Comparison of ENCODE assay signal across 17 cellular contexts in the genomic region with DNA sequence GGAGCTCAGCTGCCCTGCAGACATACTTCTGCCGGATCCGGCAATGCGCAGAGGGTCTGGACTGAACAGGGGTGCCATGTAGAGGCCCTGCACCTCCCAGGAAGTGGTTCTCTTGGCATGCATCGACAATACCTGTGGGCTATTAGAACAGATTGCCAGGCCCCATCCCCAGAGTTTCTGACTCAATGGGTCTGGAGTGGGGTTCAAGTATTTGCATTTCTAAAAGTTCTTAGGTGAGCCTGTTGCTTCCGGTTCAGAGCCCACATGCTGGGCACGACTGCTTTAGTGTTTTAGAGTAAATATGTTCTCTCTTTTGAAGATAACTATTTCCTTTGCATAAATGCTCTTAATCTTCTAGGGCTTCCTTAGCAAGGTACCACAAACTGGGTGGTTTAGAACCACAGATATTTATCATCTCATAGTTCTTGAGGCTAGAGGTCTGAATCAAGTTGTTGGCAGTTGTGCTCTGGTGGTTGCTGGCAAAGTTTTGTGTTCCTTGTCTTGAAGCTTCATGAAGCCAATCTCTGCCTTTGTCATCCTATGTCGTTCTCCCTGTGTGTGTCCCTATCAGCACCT.
DNase-seq lines count a peak whose midpoint lies in the region; ATAC-seq and TF ChIP-seq lines count a peak whose summit lies in the region.
"Had no signal": no experiment of that assay in that cellular context is flagged by ENCODE, and none has a peak within 500 bp of the region (broad histone marks: within the 10 kb centered on the region; RNA-seq: fewer than 3 reads in every experiment).

No MANE protein-coding gene starts in this region.

- no peaks in the 10 kb centered on the region for H3K36me3 Mint-ChIP-seq in endodermal cell (ENCODE audit: low read depth)
- H3K36me3 Mint-ChIP-seq: CD4-positive, alpha-beta memory T cell had no signal

- H3K23ac ChIP-seq in neuronal stem cell (ENCODE audit: low read depth, low read length, poor library complexity): no peak overlapping the region

- H3K36me3 ChIP-seq in endodermal cell (ENCODE audit: control insufficient read depth, insufficient read depth, low read length) (no peaks in the 10 kb centered on the region), upper lobe of right lung (no peaks in the 10 kb centered on the region), neuronal stem cell (replicated peaks in 1 of 2; ENCODE audit: control insufficient read depth in 2 of 2, insufficient read depth in 2 of 2, low read length in 2 of 2) (no peaks in the 10 kb centered on the region)

- no peaks in the 10 kb centered on the region for H3K27me3 ChIP-seq in endodermal cell (ENCODE audit: control insufficient read depth, insufficient read depth, low read length, poor library complexity, severe bottlenecking)
- H3K27me3 ChIP-seq in upper lobe of right lung: no peaks in the 10 kb centered on the region
- no peaks in the 10 kb centered on the region for H3K27me3 ChIP-seq in neuronal stem cell (ENCODE audit: control insufficient read depth in 3 of 3, insufficient read depth in 3 of 3, low read depth in 1 of 3, low read length in 3 of 3)

- H2BK120ac ChIP-seq in neuronal stem cell (ENCODE audit: low read depth, low read length): no peak overlapping the region

- no peaks in the 10 kb centered on the region for H3K79me1 ChIP-seq in neuronal stem cell (ENCODE audit: low read depth, low read length)

- no peaks in the 10 kb centered on the region for H3K27me3 Mint-ChIP-seq in endodermal cell (ENCODE audit: insufficient read depth)

- TF ChIP-seq CTCF in endodermal cell (conservative IDR thresholded peaks at IDR 0.05) (no peak), upper lobe of right lung (IDR thresholded peaks at IDR 0.05) (no peak)

- WGBS in endodermal cell (ENCODE audit: insufficient coverage in 1 of 2, insufficient read length in 1 of 2), 2 experiments: 81 to 100% methylated on average over 3 to 7 of the region's 7 CpGs
- no CpG with 5 or more reads among the region's 7 CpGs for WGBS in neuronal stem cell (ENCODE audit: extremely low coverage in 2 of 2, insufficient read length in 2 of 2, insufficient replicate concordance in 1 of 2), 2 donors

- H4K8ac ChIP-seq in neuronal stem cell (ENCODE audit: low read depth, low read length): no peak overlapping the region

- no peak overlapping the region for H3K4me2 ChIP-seq in neuronal stem cell (ENCODE audit: insufficient read depth, low read length, poor library complexity, severe bottlenecking)

- H2AK5ac ChIP-seq in neuronal stem cell (ENCODE audit: low read depth, low read length): no peak overlapping the region

- H3K4me1 Mint-ChIP-seq in endodermal cell: no peaks in the 10 kb centered on the region
- H3K4me1 Mint-ChIP-seq: CD4-positive, alpha-beta memory T cell had no signal

- no peak overlapping the region for H3K9ac ChIP-seq in endodermal cell (ENCODE audit: extremely low read depth, low read length, poor library complexity, severe bottlenecking)
- no peak overlapping the region for H3K9ac ChIP-seq in neuronal stem cell (ENCODE audit: low read depth, low read length, poor library complexity)
- H3K9ac ChIP-seq: GM23248 had no signal

- ATAC-seq in left cardiac atrium (no peak), upper lobe of right lung (peak; percentile 47)

- no peak overlapping the region for H2BK5ac ChIP-seq in neuronal stem cell (ENCODE audit: low read length)

- DNase-seq in cardiac septum (ENCODE audit: low spot score) (peak; percentile 41), left cardiac atrium (no peak), endodermal cell (peak; percentile 10), mesenteric fat pad (ENCODE audit: low spot score) (peak; percentile 41), upper lobe of right lung (no peak), occipital lobe (lab: John Stamatoyannopoulos, UW) (no peak), NCI-H146 (lab: John Stamatoyannopoulos, UW) (no peak), neuronal stem cell (ENCODE audit: low spot score) (no peak)
- DNase-seq: C1 segment of cervical spinal cord; Calu3; CD4-positive, alpha-beta memory T cell; COR-L47; DMS53; GF-D8; GM23248; H7; HCEC 1CT had no signal

- no peak overlapping the region for H4K91ac ChIP-seq in neuronal stem cell (ENCODE audit: low read depth, low read length, poor library complexity)

- H3K27ac ChIP-seq in endodermal cell (ENCODE audit: low read depth, low read length) (no peak overlapping the region), upper lobe of right lung (no peak overlapping the region), neuronal stem cell (replicated peaks; ENCODE audit: low read length) (no peak overlapping the region)
- H3K27ac ChIP-seq: GM23248 had no signal

- H2BK15ac ChIP-seq in neuronal stem cell (ENCODE audit: low read length): no peak overlapping the region

- H2BK12ac ChIP-seq in neuronal stem cell (ENCODE audit: low read length): no peak overlapping the region

- no peak overlapping the region for H3K4me3 Mint-ChIP-seq in endodermal cell

- intact Hi-C loops in cardiac septum (cut with DNase I): no loop called here
- intact Hi-C loops in left cardiac atrium (cut with DNase I): no loop called here
- intact Hi-C loops in upper lobe of right lung (cut with DNase I): no loop called here

- no peaks in the 10 kb centered on the region for H3K4me1 ChIP-seq in endodermal cell (ENCODE audit: control insufficient read depth, insufficient read depth, low read length)
- H3K4me1 ChIP-seq in upper lobe of right lung: no peaks in the 10 kb centered on the region
- H3K4me1 ChIP-seq in neuronal stem cell (ENCODE audit: control insufficient read depth in 2 of 2, insufficient read depth in 1 of 2, low read depth in 1 of 2, low read length in 2 of 2): no peaks in the 10 kb centered on the region

- H3K4ac ChIP-seq in neuronal stem cell (ENCODE audit: low read length): no peak overlapping the region

- no peak overlapping the region for H3K4me3 ChIP-seq in endodermal cell (ENCODE audit: low read length)
- H3K4me3 ChIP-seq in upper lobe of right lung: no peak overlapping the region
- H3K4me3 ChIP-seq in neuronal stem cell (ENCODE audit: low read length in 2 of 2): no peak overlapping the region
- H3K4me3 ChIP-seq: GM23248 had no signal

- H2AFZ ChIP-seq in neuronal stem cell (ENCODE audit: low read length): no peak overlapping the region
- H2AFZ ChIP-seq: GM23248 had no signal

- no peak overlapping the region for H3K14ac ChIP-seq in neuronal stem cell (ENCODE audit: low read length)

- H3K18ac ChIP-seq in neuronal stem cell (ENCODE audit: low read length): no peak overlapping the region

- no peak overlapping the region for H3K27ac Mint-ChIP-seq in endodermal cell
- H3K27ac Mint-ChIP-seq: CD4-positive, alpha-beta memory T cell had no signal

- H3K9me3 Mint-ChIP-seq in endodermal cell: no peaks in the 10 kb centered on the region

- H3K9me3 ChIP-seq in endodermal cell (ENCODE audit: control insufficient read depth, low read length) (no peaks in the 10 kb centered on the region), upper lobe of right lung (no peaks in the 10 kb centered on the region), neuronal stem cell (replicated peaks in 1 of 2; ENCODE audit: control insufficient read depth in 2 of 2, insufficient read depth in 1 of 2, low read depth in 1 of 2, low read length in 2 of 2) (no peaks in the 10 kb centered on the region)

Comparison
In these comparisons a context has a peak if more than half of its experiments do, and no peak if none do; other contexts are left out.
1. DNase-seq: peak in cardiac septum (single experiment), endodermal cell (single experiment) and mesenteric fat pad (single experiment); none in left cardiac atrium (single experiment), upper lobe of right lung (single experiment), occipital lobe (single experiment), NCI-H146 (single experiment) and neuronal stem cell (single experiment).